ENCODE assay signal across 1 cellular context in the genomic region with DNA sequence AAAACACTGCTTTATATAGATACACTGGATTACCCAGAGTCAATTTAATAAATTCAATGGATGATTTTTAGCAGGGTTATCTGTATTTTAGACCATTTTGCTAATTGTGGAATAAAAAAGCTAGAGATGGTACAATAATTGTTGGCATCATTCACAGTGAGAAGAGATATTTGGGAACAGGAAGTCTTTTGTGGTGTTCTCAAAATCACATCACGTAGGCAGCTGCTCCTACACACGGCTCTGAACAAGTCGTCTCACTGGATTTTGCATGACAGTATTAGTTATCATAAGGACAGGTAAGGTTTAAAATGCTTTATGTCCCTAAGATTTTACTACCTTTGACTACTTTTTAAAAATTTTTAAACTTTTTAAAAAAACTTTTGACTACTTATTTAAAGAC.
TF ChIP-seq lines count a peak whose summit lies in the region.

No MANE protein-coding gene starts in this region.

TF ChIP-seq in GM23338, 12 proteins besides CTCF, POLR2A, EP300 and RAD21:
- TF ChIP-seq CREB1 (CRISPR knock-in tag; IDR thresholded peaks at IDR 0.05; ENCODE audit: low read depth), result no peak
- TF ChIP-seq STAT1 (IDR thresholded peaks at IDR 0.05; ENCODE audit: unreplicated experiment), result no peak
- TF ChIP-seq, protein P1, sequence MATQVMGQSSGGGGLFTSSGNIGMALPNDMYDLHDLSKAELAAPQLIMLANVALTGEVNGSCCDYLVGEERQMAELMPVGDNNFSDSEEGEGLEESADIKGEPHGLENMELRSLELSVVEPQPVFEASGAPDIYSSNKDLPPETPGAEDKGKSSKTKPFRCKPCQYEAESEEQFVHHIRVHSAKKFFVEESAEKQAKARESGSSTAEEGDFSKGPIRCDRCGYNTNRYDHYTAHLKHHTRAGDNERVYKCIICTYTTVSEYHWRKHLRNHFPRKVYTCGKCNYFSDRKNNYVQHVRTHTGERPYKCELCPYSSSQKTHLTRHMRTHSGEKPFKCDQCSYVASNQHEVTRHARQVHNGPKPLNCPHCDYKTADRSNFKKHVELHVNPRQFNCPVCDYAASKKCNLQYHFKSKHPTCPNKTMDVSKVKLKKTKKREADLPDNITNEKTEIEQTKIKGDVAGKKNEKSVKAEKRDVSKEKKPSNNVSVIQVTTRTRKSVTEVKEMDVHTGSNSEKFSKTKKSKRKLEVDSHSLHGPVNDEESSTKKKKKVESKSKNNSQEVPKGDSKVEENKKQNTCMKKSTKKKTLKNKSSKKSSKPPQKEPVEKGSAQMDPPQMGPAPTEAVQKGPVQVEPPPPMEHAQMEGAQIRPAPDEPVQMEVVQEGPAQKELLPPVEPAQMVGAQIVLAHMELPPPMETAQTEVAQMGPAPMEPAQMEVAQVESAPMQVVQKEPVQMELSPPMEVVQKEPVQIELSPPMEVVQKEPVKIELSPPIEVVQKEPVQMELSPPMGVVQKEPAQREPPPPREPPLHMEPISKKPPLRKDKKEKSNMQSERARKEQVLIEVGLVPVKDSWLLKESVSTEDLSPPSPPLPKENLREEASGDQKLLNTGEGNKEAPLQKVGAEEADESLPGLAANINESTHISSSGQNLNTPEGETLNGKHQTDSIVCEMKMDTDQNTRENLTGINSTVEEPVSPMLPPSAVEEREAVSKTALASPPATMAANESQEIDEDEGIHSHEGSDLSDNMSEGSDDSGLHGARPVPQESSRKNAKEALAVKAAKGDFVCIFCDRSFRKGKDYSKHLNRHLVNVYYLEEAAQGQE (IDR thresholded peaks at IDR 0.05; ENCODE audit: unreplicated experiment), result no peak
- no peak for TF ChIP-seq EZH2 (IDR thresholded peaks at IDR 0.05; ENCODE audit: low read depth, unreplicated experiment)
- TF ChIP-seq NANOG (IDR thresholded peaks at IDR 0.05; ENCODE audit: borderline replicate concordance), result no peak
- TF ChIP-seq ZNF114 (CRISPR knock-in tag; IDR thresholded peaks at IDR 0.05), result no peak
- TF ChIP-seq, protein P2, sequence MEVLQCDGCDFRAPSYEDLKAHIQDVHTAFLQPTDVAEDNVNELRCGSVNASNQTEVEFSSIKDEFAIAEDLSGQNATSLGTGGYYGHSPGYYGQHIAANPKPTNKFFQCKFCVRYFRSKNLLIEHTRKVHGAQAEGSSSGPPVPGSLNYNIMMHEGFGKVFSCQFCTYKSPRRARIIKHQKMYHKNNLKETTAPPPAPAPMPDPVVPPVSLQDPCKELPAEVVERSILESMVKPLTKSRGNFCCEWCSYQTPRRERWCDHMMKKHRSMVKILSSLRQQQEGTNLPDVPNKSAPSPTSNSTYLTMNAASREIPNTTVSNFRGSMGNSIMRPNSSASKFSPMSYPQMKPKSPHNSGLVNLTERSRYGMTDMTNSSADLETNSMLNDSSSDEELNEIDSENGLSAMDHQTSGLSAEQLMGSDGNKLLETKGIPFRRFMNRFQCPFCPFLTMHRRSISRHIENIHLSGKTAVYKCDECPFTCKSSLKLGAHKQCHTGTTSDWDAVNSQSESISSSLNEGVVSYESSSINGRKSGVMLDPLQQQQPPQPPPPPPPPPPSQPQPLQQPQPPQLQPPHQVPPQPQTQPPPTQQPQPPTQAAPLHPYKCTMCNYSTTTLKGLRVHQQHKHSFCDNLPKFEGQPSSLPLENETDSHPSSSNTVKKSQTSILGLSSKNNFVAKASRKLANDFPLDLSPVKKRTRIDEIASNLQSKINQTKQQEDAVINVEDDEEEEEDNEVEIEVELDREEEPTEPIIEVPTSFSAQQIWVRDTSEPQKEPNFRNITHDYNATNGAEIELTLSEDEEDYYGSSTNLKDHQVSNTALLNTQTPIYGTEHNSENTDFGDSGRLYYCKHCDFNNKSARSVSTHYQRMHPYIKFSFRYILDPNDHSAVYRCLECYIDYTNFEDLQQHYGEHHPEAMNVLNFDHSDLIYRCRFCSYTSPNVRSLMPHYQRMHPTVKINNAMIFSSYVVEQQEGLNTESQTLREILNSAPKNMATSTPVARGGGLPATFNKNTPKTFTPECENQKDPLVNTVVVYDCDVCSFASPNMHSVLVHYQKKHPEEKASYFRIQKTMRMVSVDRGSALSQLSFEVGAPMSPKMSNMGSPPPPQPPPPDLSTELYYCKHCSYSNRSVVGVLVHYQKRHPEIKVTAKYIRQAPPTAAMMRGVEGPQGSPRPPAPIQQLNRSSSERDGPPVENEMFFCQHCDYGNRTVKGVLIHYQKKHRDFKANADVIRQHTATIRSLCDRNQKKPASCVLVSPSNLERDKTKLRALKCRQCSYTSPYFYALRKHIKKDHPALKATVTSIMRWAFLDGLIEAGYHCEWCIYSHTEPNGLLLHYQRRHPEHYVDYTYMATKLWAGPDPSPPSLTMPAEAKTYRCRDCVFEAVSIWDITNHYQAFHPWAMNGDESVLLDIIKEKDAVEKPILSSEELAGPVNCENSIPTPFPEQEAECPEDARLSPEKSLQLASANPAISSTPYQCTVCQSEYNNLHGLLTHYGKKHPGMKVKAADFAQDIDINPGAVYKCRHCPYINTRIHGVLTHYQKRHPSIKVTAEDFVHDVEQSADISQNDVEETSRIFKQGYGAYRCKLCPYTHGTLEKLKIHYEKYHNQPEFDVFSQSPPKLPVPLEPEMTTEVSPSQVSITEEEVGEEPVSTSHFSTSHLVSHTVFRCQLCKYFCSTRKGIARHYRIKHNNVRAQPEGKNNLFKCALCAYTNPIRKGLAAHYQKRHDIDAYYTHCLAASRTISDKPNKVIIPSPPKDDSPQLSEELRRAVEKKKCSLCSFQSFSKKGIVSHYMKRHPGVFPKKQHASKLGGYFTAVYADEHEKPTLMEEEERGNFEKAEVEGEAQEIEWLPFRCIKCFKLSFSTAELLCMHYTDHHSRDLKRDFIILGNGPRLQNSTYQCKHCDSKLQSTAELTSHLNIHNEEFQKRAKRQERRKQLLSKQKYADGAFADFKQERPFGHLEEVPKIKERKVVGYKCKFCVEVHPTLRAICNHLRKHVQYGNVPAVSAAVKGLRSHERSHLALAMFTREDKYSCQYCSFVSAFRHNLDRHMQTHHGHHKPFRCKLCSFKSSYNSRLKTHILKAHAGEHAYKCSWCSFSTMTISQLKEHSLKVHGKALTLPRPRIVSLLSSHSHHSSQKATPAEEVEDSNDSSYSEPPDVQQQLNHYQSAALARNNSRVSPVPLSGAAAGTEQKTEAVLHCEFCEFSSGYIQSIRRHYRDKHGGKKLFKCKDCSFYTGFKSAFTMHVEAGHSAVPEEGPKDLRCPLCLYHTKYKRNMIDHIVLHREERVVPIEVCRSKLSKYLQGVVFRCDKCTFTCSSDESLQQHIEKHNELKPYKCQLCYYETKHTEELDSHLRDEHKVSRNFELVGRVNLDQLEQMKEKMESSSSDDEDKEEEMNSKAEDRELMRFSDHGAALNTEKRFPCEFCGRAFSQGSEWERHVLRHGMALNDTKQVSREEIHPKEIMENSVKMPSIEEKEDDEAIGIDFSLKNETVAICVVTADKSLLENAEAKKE (CRISPR knock-in tag; IDR thresholded peaks at IDR 0.05), result no peak
- TF ChIP-seq JUNB (IDR thresholded peaks at IDR 0.05; ENCODE audit: unreplicated experiment), result no peak
- TF ChIP-seq, protein P3, sequence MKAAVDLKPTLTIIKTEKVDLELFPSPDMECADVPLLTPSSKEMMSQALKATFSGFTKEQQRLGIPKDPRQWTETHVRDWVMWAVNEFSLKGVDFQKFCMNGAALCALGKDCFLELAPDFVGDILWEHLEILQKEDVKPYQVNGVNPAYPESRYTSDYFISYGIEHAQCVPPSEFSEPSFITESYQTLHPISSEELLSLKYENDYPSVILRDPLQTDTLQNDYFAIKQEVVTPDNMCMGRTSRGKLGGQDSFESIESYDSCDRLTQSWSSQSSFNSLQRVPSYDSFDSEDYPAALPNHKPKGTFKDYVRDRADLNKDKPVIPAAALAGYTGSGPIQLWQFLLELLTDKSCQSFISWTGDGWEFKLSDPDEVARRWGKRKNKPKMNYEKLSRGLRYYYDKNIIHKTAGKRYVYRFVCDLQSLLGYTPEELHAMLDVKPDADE (IDR thresholded peaks at IDR 0.05), result no peak
- no peak for TF ChIP-seq EZH2phosphoT487 (IDR thresholded peaks at IDR 0.05; ENCODE audit: unreplicated experiment)
- TF ChIP-seq POLR2AphosphoS5 (IDR thresholded peaks at IDR 0.05; ENCODE audit: low read depth), result no peak
- no peak for TF ChIP-seq ZNF331 (CRISPR knock-in tag; IDR thresholded peaks at IDR 0.05; ENCODE audit: low read depth)
